8 cellular contexts compared by ENCODE assay signal in the genomic region with DNA sequence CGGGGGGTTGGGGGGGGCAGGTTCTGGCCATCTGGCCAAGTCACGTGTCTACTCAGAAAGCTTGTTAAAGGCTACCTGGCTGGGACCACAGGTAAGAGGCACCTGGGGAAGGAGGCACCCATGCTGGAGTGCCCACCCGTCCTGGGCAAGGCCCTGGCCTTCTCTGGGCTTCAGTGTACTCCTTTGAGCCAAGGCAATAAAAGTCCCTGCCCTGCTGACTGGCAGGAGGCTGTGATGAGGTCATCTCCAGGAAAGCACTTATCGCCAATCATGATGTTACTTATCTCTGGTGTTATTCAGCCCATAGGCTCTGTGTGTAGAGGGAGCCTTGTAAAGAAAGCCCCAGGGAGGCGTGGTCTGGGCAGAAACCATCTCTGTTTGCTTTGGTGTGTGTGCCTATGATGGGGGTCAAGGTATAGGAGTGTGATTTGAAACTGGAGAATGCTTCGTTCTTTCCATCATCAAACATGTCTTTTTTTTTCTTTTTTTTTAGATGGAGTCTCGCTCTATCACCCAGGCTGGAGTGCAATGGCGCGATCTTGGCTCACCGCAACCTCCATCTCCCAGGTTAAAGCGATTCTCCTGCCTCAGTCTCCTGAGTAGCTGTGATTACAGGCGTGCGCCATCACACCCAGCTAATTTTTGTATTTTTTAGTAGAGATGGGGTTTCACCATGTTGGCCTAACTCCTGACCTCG. TPM values are rescaled to one million over a fixed set of nuclear protein-coding genes. Genes with fewer than 3 reads are reported as not detected.
DNase-seq lines count a peak whose midpoint lies in the region; ATAC-seq and TF ChIP-seq lines count a peak whose summit lies in the region.

No MANE protein-coding gene starts in this region.

- H3K27ac ChIP-seq in DND-41 (ENCODE audit: low read length) = no peak overlapping the region
- peak overlapping the region in 1 of 4 donors; percentile 10 for H3K27ac ChIP-seq in gastroesophageal sphincter
- peak overlapping the region; percentile 59 to 80 (median 71) for H3K27ac ChIP-seq in stomach

- peaks cover 14% of the 10 kb centered on the region for H3K27me3 Mint-ChIP-seq in T-helper 2 cell treated with Interferon-gamma antibody and Interleukin-4, amounts not matched to agents 5 μg/mL and 100 μg/mL, for 36 hours (ENCODE audit: low read depth)

- no peaks in the 10 kb centered on the region for H3K36me3 Mint-ChIP-seq in T-helper 2 cell treated with Interferon-gamma antibody and Interleukin-4, amounts not matched to agents 5 μg/mL and 100 μg/mL, for 36 hours (ENCODE audit: low read depth)

- peak; percentile 64 for ATAC-seq in DND-41 (ENCODE audit: insufficient read depth, low read depth)
- peak; percentile 14 for ATAC-seq in gastroesophageal sphincter
- ATAC-seq in GM18873 (IDR thresholded peaks at IDR 0.05; ENCODE audit: low FRiP score, unreplicated experiment) = no peak

- no peak for TF ChIP-seq EP300 in gastroesophageal sphincter (IDR thresholded peaks at IDR 0.05)
- TF ChIP-seq EP300 in stomach (IDR thresholded peaks at IDR 0.05) = no peak

- H3K36me3 ChIP-seq in DND-41 (ENCODE audit: insufficient read depth, low read length) = no peaks in the 10 kb centered on the region
- H3K36me3 ChIP-seq in gastroesophageal sphincter = no peaks in the 10 kb centered on the region
- H3K36me3 ChIP-seq in stomach = no peaks in the 10 kb centered on the region

- 88% methylated on average over 10 of the region's 14 CpGs; no CpG with 5 or more reads in 1 of the 2 donors for WGBS in gastroesophageal sphincter (ENCODE audit: low coverage in 1 of 2), 2 donors
- 35 to 61% (median 41%) methylated on average over 12 to 14 of the region's 14 CpGs for WGBS in stomach, 5 donors

- no peak for DNase-seq in DND-41
- DNase-seq in NCI-H1417 (lab: John Stamatoyannopoulos, UW) = peak; percentile 96 to 99 (median 98)
- peak; percentile 25 for DNase-seq in T-helper 2 cell treated with Interferon-gamma antibody and Interleukin-4, amounts not matched to agents 5 μg/mL and 100 μg/mL, for 36 hours (ENCODE audit: low spot score)
- peak; percentile 63 for DNase-seq in stomach
- DNase-seq in medulla oblongata (ENCODE audit: extremely low spot score) = no peak
- no peak for DNase-seq in GM20000 (ENCODE audit: low spot score)

- no peak overlapping the region for H3K9ac ChIP-seq in DND-41 (ENCODE audit: low read depth, low read length)

- H2AFZ ChIP-seq in DND-41 (ENCODE audit: low read depth, low read length) = no peak overlapping the region

- no peak for TF ChIP-seq POLR2A in gastroesophageal sphincter (IDR thresholded peaks at IDR 0.05)
- no peak for TF ChIP-seq POLR2A in stomach (IDR thresholded peaks at IDR 0.05)

- H3K9me3 ChIP-seq in DND-41 (ENCODE audit: insufficient read depth, low read length, severe bottlenecking) (no peaks in the 10 kb centered on the region), gastroesophageal sphincter (no peaks in the 10 kb centered on the region), stomach (no peaks in the 10 kb centered on the region)

- peaks cover 9% of the 10 kb centered on the region for H3K4me1 ChIP-seq in DND-41 (ENCODE audit: insufficient read depth, low read length)
- H3K4me1 ChIP-seq in gastroesophageal sphincter = peaks cover 0 to 25% (median 11%) of the 10 kb centered on the region in 3 donors
- peaks cover 20 to 69% (median 62%) of the 10 kb centered on the region in 4 donors for H3K4me1 ChIP-seq in stomach

- no peak overlapping the region for H3K27ac Mint-ChIP-seq in T-helper 2 cell treated with Interferon-gamma antibody and Interleukin-4, amounts not matched to agents 5 μg/mL and 100 μg/mL, for 36 hours

- H3K4me2 ChIP-seq in DND-41 (ENCODE audit: insufficient read depth, low read length) = no peak overlapping the region

- H3K4me1 Mint-ChIP-seq in T-helper 2 cell treated with Interferon-gamma antibody and Interleukin-4, amounts not matched to agents 5 μg/mL and 100 μg/mL, for 36 hours (ENCODE audit: low read depth) = peaks cover 22% of the 10 kb centered on the region

- intact Hi-C loops in stomach (cut with DNase I; ENCODE audit: low total_unique reads) = no loop called here

- H3K4me3 Mint-ChIP-seq in T-helper 2 cell treated with Interferon-gamma antibody and Interleukin-4, amounts not matched to agents 5 μg/mL and 100 μg/mL, for 36 hours = no peak overlapping the region

- H3K4me3 ChIP-seq in DND-41 (ENCODE audit: low read depth in 1 of 2, low read length in 2 of 2) (no peak overlapping the region), gastroesophageal sphincter (no peak overlapping the region), stomach (no peak overlapping the region)

- H3K27me3 ChIP-seq in DND-41 (ENCODE audit: insufficient read depth, low read length, poor library complexity) = no peaks in the 10 kb centered on the region
- H3K27me3 ChIP-seq in gastroesophageal sphincter = peaks cover 38% of the 10 kb centered on the region
- H3K27me3 ChIP-seq in stomach = peaks cover 0 to 45% (median 10%) of the 10 kb centered on the region in 3 donors

- no peak for TF ChIP-seq CTCF in DND-41 (IDR thresholded peaks at IDR 0.05; ENCODE audit: borderline replicate concordance, extremely low read depth, low read length, poor library complexity, severe bottlenecking)
- TF ChIP-seq CTCF in gastroesophageal sphincter (IDR thresholded peaks at IDR 0.05) = no peak
- no peak for TF ChIP-seq CTCF in stomach (IDR thresholded peaks at IDR 0.05)
- no peak for TF ChIP-seq CTCF in GM20000 (IDR thresholded peaks at IDR 0.05; ENCODE audit: extremely low read depth, missing control alignments)

- no peaks in the 10 kb centered on the region for H4K20me1 ChIP-seq in DND-41 (ENCODE audit: insufficient read depth, low read length)

- H3K79me2 ChIP-seq in DND-41 (ENCODE audit: insufficient read depth, low read length) = no peaks in the 10 kb centered on the region

- no peaks in the 10 kb centered on the region for H3K9me3 Mint-ChIP-seq in T-helper 2 cell treated with Interferon-gamma antibody and Interleukin-4, amounts not matched to agents 5 μg/mL and 100 μg/mL, for 36 hours

RNA-seq across cellular contexts. Expression of a gene that starts 2.5 kb away (rescaled TPM):
- total RNA-seq in gastroesophageal sphincter (10 to 100 TPM in 1 of 4 donors, under 1 TPM in 3; 0.54 to 16.8 (median 0.79) TPM), stomach (100 to 1,000 TPM in 1 of 5 donors, 10 to 100 TPM in 3, not detected in 1; 15.6 to 523 (median 17.3) TPM)
- 10 to 100 TPM in 2 of 3 donors, 1 to 10 TPM in 1; 2.4 to 51.2 (median 36.1) TPM for polyA plus RNA-seq in stomach

RNA-seq across cellular contexts. Expression of a gene that starts 14.1 kb away (rescaled TPM):
- total RNA-seq in gastroesophageal sphincter (1 to 10 TPM in 3 of 4 donors, under 1 TPM in 1; 0.93 to 7.8 (median 3.5) TPM), stomach (1 to 10 TPM in 2 of 5 donors, under 1 TPM in 1, not detected in 2; 0.87 to 4.8 (median 3.0) TPM)
- polyA plus RNA-seq in stomach = under 1 TPM in 1 of 3 donors, not detected in 2; 0.80 TPM

RNA-seq across cellular contexts. Expression of a gene that starts 32.7 kb away (rescaled TPM):
- not detected for total RNA-seq in gastroesophageal sphincter
- not detected for total RNA-seq in stomach
- not detected for polyA plus RNA-seq in stomach

RNA-seq across cellular contexts. Expression of a gene that starts 58.2 kb away (rescaled TPM):
- total RNA-seq in gastroesophageal sphincter = 1 to 10 TPM in 1 of 4 donors, not detected in 3; 5.9 TPM
- 1,000 to 10,000 TPM in 1 of 5 donors, 1 to 10 TPM in 2, under 1 TPM in 1, not detected in 1; 0.45 to 1,550 (median 2.2) TPM for total RNA-seq in stomach
- polyA plus RNA-seq in stomach = 1 to 10 TPM in 1 of 3 donors, under 1 TPM in 1, not detected in 1; 0.62 to 1.4 TPM

Comparison
In these comparisons a context has a peak if more than half of its experiments do, and no peak if none do; other contexts are left out.
1. DNase-seq: peak in NCI-H1417 (3 of 3), T-helper 2 cell treated with Interferon-gamma antibody and Interleukin-4, amounts not matched to agents 5 μg/mL and 100 μg/mL, for 36 hours (single experiment) and stomach (single experiment); none in DND-41 (single experiment), medulla oblongata (single experiment) and GM20000 (single experiment).